Comparison of ENCODE assay signal across 1 cellular context in the genomic region with DNA sequence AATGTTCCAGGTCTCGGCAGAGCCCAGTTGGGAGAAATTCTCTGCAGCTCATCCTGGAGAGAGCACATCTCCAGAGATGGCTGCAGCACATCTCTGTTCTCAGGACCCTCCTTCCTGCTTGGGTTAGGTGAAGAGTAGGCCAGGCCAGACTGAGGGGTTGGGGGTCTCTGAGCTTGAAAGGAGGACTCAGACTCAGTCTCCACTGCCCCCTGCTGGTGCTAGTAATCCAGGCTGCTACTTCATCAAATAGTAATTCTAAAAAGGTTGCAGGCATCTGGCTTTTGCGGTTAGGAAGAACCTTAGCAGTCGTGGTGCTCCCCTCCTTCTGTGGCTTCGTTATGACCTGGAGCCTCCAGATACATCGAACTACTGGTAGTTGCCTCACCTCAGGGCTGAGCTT.
TF ChIP-seq lines count a peak whose summit lies in the region.

No MANE protein-coding gene starts in this region.

TF ChIP-seq in GM12878, 131 proteins besides CTCF, POLR2A, EP300 and RAD21 (continued from another document):
- TF ChIP-seq, protein P1, sequence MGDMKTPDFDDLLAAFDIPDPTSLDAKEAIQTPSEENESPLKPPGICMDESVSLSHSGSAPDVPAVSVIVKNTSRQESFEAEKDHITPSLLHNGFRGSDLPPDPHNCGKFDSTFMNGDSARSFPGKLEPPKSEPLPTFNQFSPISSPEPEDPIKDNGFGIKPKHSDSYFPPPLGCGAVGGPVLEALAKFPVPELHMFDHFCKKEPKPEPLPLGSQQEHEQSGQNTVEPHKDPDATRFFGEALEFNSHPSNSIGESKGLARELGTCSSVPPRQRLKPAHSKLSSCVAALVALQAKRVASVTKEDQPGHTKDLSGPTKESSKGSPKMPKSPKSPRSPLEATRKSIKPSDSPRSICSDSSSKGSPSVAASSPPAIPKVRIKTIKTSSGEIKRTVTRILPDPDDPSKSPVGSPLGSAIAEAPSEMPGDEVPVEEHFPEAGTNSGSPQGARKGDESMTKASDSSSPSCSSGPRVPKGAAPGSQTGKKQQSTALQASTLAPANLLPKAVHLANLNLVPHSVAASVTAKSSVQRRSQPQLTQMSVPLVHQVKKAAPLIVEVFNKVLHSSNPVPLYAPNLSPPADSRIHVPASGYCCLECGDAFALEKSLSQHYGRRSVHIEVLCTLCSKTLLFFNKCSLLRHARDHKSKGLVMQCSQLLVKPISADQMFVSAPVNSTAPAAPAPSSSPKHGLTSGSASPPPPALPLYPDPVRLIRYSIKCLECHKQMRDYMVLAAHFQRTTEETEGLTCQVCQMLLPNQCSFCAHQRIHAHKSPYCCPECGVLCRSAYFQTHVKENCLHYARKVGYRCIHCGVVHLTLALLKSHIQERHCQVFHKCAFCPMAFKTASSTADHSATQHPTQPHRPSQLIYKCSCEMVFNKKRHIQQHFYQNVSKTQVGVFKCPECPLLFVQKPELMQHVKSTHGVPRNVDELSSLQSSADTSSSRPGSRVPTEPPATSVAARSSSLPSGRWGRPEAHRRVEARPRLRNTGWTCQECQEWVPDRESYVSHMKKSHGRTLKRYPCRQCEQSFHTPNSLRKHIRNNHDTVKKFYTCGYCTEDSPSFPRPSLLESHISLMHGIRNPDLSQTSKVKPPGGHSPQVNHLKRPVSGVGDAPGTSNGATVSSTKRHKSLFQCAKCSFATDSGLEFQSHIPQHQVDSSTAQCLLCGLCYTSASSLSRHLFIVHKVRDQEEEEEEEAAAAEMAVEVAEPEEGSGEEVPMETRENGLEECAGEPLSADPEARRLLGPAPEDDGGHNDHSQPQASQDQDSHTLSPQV (IDR thresholded peaks at IDR 0.05), result no peak
- TF ChIP-seq EGR1 (IDR thresholded peaks at IDR 0.05; ENCODE audit: borderline replicate concordance in 1 of 2, low read depth in 2 of 2, low read length in 2 of 2), result no peak
- TF ChIP-seq SMC3 (IDR thresholded peaks at IDR 0.05; ENCODE audit: borderline replicate concordance, low read length), result no peak; the same call in 1 of the 2 replicates
- no peak for TF ChIP-seq CHD4 (IDR thresholded peaks at IDR 0.05)
- no peak for TF ChIP-seq SP1 (IDR thresholded peaks at IDR 0.05; ENCODE audit: low read depth, low read length)
